27 cellular contexts compared by ENCODE assay signal in the genomic region with DNA sequence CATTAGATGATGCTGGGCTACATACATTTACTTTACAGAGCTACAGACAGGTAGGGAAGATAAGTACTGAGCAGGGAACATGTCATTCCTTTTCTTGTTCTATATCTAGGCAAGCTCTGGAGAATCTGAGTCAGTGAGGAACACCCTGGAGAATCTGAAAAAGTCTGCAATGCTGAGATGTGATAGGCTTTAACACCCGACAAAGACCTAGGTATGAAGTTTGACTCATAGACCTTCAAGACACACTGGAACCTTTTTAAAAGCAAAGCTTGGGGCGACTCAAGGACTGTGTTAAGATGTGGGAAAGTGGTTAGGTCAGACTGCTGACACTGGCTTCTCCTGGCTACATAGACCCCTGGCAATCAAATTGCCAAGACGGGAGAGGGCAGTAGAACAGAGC. TPM values are rescaled to one million over a fixed set of nuclear protein-coding genes. Genes with fewer than 3 reads are reported as not detected.
DNase-seq lines count a peak whose midpoint lies in the region; ATAC-seq and TF ChIP-seq lines count a peak whose summit lies in the region.
"Had no signal": no experiment of that assay in that cellular context is flagged by ENCODE, and none has a peak within 500 bp of the region (broad histone marks: within the 10 kb centered on the region; RNA-seq: fewer than 3 reads in every experiment).

No MANE protein-coding gene starts in this region.

- H3K36me3 ChIP-seq in mammary epithelial cell (ENCODE audit: insufficient read depth, low read length), result no peaks in the 10 kb centered on the region
- H3K36me3 ChIP-seq: HAP-1, SJCRH30 had no signal

- H3K27me3 Mint-ChIP-seq in MCF 10A (ENCODE audit: insufficient read depth, unreplicated experiment), result no peaks in the 10 kb centered on the region
- peaks cover 0 to 6% (median 2%) of the 10 kb centered on the region in 3 donors for H3K27me3 Mint-ChIP-seq in CD14-positive monocyte (ENCODE audit: low read depth in 3 of 3)

- no peaks in the 10 kb centered on the region for H3K36me3 Mint-ChIP-seq in MCF 10A (ENCODE audit: insufficient read depth, unreplicated experiment)
- no peaks in the 10 kb centered on the region for H3K36me3 Mint-ChIP-seq in CD14-positive monocyte
- H3K36me3 Mint-ChIP-seq: CD8-positive, alpha-beta T cell had no signal

- no peak overlapping the region for H3K27ac Mint-ChIP-seq in MCF 10A (ENCODE audit: low read depth, unreplicated experiment)
- H3K27ac Mint-ChIP-seq in CD14-positive monocyte, result no peak overlapping the region
- H3K27ac Mint-ChIP-seq: CD8-positive, alpha-beta T cell; HFFc6 had no signal

- intact Hi-C loops in mammary epithelial cell (cut with micrococcal nuclease), result no loop called here
- intact Hi-C loops in MCF 10A (cut with micrococcal nuclease), result no loop called here
- intact Hi-C loops in CD14-positive monocyte (cut with micrococcal nuclease), result no loop called here

- H3K27ac ChIP-seq in mammary epithelial cell (ENCODE audit: insufficient read depth, low read depth, low read length), result no peak overlapping the region
- no peak overlapping the region for H3K27ac ChIP-seq in foreskin keratinocyte
- H3K27ac ChIP-seq: PC-9, SJCRH30 had no signal

- dilution Hi-C loops in mammary epithelial cell (cut with HindIII; ENCODE audit: low sequenced_read_pairs), result no loop called here

- in situ Hi-C loops in mammary epithelial cell (cut with MboI; ENCODE audit: low sequenced_read_pairs in 2 of 2), result no loop called here

- no peak overlapping the region for H3K4me2 ChIP-seq in mammary epithelial cell (ENCODE audit: insufficient read depth, low read depth, low read length)
- H3K4me2 ChIP-seq: PC-9 had no signal

- ATAC-seq in foreskin keratinocyte, result peak; percentile 47
- ATAC-seq: CD8-positive, alpha-beta T cell; GM12878; Right ventricle myocardium inferior; SK-N-SH treated with all-trans-retinoic acid at 6 μM for 48 hours had no signal

- H3K9ac ChIP-seq in mammary epithelial cell (ENCODE audit: insufficient read depth, low read length), result no peak overlapping the region

- no TSS peak for BruUV-seq in mammary epithelial cell (replicated peaks; lab: Mats Ljungman, UMichigan)
- no TSS peak for BruUV-seq in MCF 10A (replicated peaks; lab: Mats Ljungman, UMichigan)

- WGBS in mammary epithelial cell (ENCODE audit: low coverage, missing lambda C conversion rate), result 77% methylated on average over 3 of the region's 3 CpGs

- DNase-seq in mammary epithelial cell, result peak; percentile 9
- no peak for DNase-seq in MCF 10A (ENCODE audit: unreplicated experiment)
- peak; percentile 39 for DNase-seq in amniotic epithelial cell (ENCODE audit: low read depth)
- DNase-seq in foreskin keratinocyte, result peak; percentile 18 to 63
- no peak for DNase-seq in CD14-positive monocyte (ENCODE audit: low spot score)
- no peak for DNase-seq in NCI-H2107 (lab: John Stamatoyannopoulos, UW)
- no peak for DNase-seq in kidney glomerular epithelial cell (lab: John Stamatoyannopoulos, UW)
- DNase-seq: C1 segment of cervical spinal cord; Caco-2; CD8-positive, alpha-beta T cell; EL; GDM1; GOT3; HFFc6; KG1; NCI-H1105; NCI-H1436 treated with DMSO at 0.1 percent for 48 hours; NCI-H187 treated with DMSO at 0.1 percent for 48 hours; NCI-H446; NCI-H526; NCI-H82; PC-9; SJCRH30 had no signal

- H4K20me1 ChIP-seq in mammary epithelial cell (ENCODE audit: insufficient read depth, low read length), result no peaks in the 10 kb centered on the region

- peaks cover 4% of the 10 kb centered on the region for H3K4me1 Mint-ChIP-seq in MCF 10A (ENCODE audit: insufficient read depth, unreplicated experiment)
- H3K4me1 Mint-ChIP-seq in CD14-positive monocyte, result no peaks in the 10 kb centered on the region

- TF ChIP-seq CTCF in mammary epithelial cell (conservative IDR thresholded peaks at IDR 0.05 in 1 of 2, IDR thresholded peaks at IDR 0.05 in 1 of 2; ENCODE audit: extremely low read depth in 1 of 2, insufficient read depth in 1 of 2, low read depth in 1 of 2, low read length in 2 of 2) (no peak), MCF 10A (IDR thresholded peaks at IDR 0.05; ENCODE audit: unreplicated experiment) (no peak), foreskin keratinocyte (conservative IDR thresholded peaks at IDR 0.05) (no peak), CD14-positive monocyte (IDR thresholded peaks at IDR 0.05) (no peak)

- H3K9me3 Mint-ChIP-seq in MCF 10A (ENCODE audit: unreplicated experiment) (no peaks in the 10 kb centered on the region), CD14-positive monocyte (peaks cover 0 to 2% (median 0%) of the 10 kb centered on the region in 7 donors)
- H3K9me3 Mint-ChIP-seq: CD8-positive, alpha-beta T cell; HFFc6 had no signal

- no peak overlapping the region for H2AFZ ChIP-seq in mammary epithelial cell (ENCODE audit: low read depth, low read length)
- H2AFZ ChIP-seq: PC-9 had no signal

- POLR2A ChIA-PET in MCF 10A (lab: Yijun Ruan, JAX), result interaction anchor here (0.8 kb wide), 1 partner anchor 68 kb away, joined by 3 read pairs; no protein-coding TSS in a partner anchor

- no peak overlapping the region for H3K4me3 ChIP-seq in mammary epithelial cell (replicated peaks in 1 of 3; ENCODE audit: insufficient read depth in 1 of 3, low read depth in 2 of 3, low read length in 3 of 3)
- H3K4me3 ChIP-seq: GM12878, HAP-1, PC-9, SJCRH30 had no signal

- no peaks in the 10 kb centered on the region for H3K79me2 ChIP-seq in mammary epithelial cell (ENCODE audit: insufficient read depth, low read length)

- H3K27me3 ChIP-seq in mammary epithelial cell (ENCODE audit: insufficient read depth, low read length), result no peaks in the 10 kb centered on the region
- H3K27me3 ChIP-seq in foreskin keratinocyte, result peaks cover 2% of the 10 kb centered on the region
- H3K27me3 ChIP-seq: SJCRH30 had no signal

- no peak overlapping the region for H3K4me3 Mint-ChIP-seq in MCF 10A (ENCODE audit: unreplicated experiment)
- no peak overlapping the region for H3K4me3 Mint-ChIP-seq in CD14-positive monocyte
- H3K4me3 Mint-ChIP-seq: CD8-positive, alpha-beta T cell; HFFc6 had no signal

- CTCF ChIA-PET in mammary epithelial cell (lab: Charles Lee; ENCODE audit: low non-redundant PET) (no interaction called here), MCF 10A (lab: Yijun Ruan, JAX) (interaction anchor here (1.1 to 1.4 kb wide), 2 partner anchors 9 to 713 kb away, joined by 3 to 5 read pairs; no protein-coding TSS in a partner anchor)

- H3K4me1 ChIP-seq in mammary epithelial cell (ENCODE audit: insufficient read depth, low read length) (no peaks in the 10 kb centered on the region), foreskin keratinocyte (no peaks in the 10 kb centered on the region)
- H3K4me1 ChIP-seq: Caco-2, SJCRH30 had no signal

- H3K9me3 ChIP-seq in mammary epithelial cell (replicated peaks; ENCODE audit: insufficient read depth, low read length), result no peaks in the 10 kb centered on the region
- H3K9me3 ChIP-seq: Caco-2, HAP-1, SJCRH30 had no signal

RNA-seq across cellular contexts. Expression of a gene that starts 42.8 kb away (rescaled TPM):
- total RNA-seq in mammary epithelial cell (100 to 1,000 TPM in 1 of 2 donors, 10 to 100 TPM in 1; 99.8 to 139 TPM), MCF 10A (2022) (175 and 214 TPM in 2 replicates), foreskin keratinocyte (121 and 163 TPM in 2 replicates)
- polyA plus RNA-seq in mammary epithelial cell (97.1 TPM), foreskin keratinocyte (132 and 155 TPM in 2 replicates), CD14-positive monocyte (100 to 1,000 TPM; 149 to 156 TPM)
- 49.6 TPM for polyA minus RNA-seq in mammary epithelial cell

Comparison
In these comparisons a context has a peak if more than half of its experiments do, and no peak if none do; other contexts are left out.
1. DNase-seq: peak in mammary epithelial cell (single experiment), amniotic epithelial cell (single experiment) and foreskin keratinocyte (2 of 2); none in MCF 10A (single experiment), CD14-positive monocyte (single experiment), NCI-H2107 (single experiment) and kidney glomerular epithelial cell (single experiment).